ENCODE assay signal across 6 cellular contexts in the genomic region with DNA sequence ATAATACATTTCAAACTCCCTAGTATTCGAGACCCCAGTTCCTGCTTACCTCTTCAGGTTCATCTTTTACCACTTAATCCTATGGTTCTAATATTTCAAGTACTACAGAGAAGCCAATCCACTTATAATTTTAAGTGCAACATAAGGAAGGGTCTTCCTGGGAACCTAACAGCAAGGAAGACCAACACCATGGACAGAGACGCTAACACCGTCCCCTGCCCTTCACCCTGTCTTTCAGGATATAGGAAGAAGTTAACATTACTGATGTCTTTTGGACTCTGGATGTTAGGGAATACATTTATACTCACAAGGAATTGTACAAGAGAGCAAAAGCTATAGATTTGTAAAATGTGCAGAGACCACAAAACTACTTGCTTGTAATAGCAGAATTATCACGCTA.
"Had no signal": no experiment of that assay in that cellular context is flagged by ENCODE, and none has a peak within 500 bp of the region (broad histone marks: within the 10 kb centered on the region; RNA-seq: fewer than 3 reads in every experiment).

No MANE protein-coding gene starts in this region.

- ATAC-seq: HepG2, K562 had no signal

- H3K27ac Mint-ChIP-seq: IgD-negative memory B cell had no signal

- H3K4me3 Mint-ChIP-seq: IgD-negative memory B cell had no signal

- DNase-seq: IMR-90, KBM-7, KG1 had no signal

- H3K4me1 Mint-ChIP-seq: IgD-negative memory B cell had no signal

- H3K36me3 Mint-ChIP-seq: IgD-negative memory B cell had no signal
